ENCODE assay signal across 11 cellular contexts in the genomic region with DNA sequence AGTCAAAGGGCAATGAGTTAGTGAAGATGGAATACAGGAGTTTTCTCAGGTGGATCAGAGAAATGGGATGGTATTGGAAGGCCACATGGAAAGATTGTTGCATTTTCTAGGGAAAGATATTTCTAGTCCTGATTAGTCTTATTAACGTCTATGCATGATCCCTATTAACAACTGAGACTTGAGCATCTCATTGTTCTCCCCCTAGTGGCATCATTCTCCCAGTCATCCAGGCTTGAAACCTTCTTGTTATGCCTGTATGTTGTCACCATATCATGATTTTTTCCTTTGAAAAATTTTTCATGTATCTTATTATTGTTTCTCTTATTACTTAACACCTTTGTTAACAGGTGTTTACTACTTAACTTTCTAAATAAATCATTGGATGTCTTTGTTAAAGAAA. TPM values are rescaled to one million over a fixed set of nuclear protein-coding genes. Genes with fewer than 3 reads are reported as not detected.
DNase-seq lines count a peak whose midpoint lies in the region; ATAC-seq, FAIRE-seq and TF ChIP-seq lines count a peak whose summit lies in the region.
"Had no signal": no experiment of that assay in that cellular context is flagged by ENCODE, and none has a peak within 500 bp of the region (broad histone marks: within the 10 kb centered on the region; RNA-seq: fewer than 3 reads in every experiment).

No MANE protein-coding gene starts in this region.

- H3K36me3 Mint-ChIP-seq in naive thymus-derived CD4-positive, alpha-beta T cell: peaks cover 0 to 24% (median 10%) of the 10 kb centered on the region in 5 donors

- H3K4me1 ChIP-seq in mammary epithelial cell (ENCODE audit: insufficient read depth, low read length): peaks cover 11% of the 10 kb centered on the region
- peaks cover 16 to 19% of the 10 kb centered on the region in 2 donors for H3K4me1 ChIP-seq in naive thymus-derived CD4-positive, alpha-beta T cell (ENCODE audit: control insufficient read depth in 2 of 2, insufficient read depth in 2 of 2, low read length in 2 of 2)

- dilution Hi-C loops in mammary epithelial cell (cut with HindIII; ENCODE audit: low sequenced_read_pairs): no loop called here

- POLR2A ChIA-PET in naive thymus-derived CD4-positive, alpha-beta T cell (lab: Charles Lee): no interaction called here

- no peak overlapping the region for H2AFZ ChIP-seq in mammary epithelial cell (ENCODE audit: low read depth, low read length)

- no peak overlapping the region for H3K27ac ChIP-seq in mammary epithelial cell (ENCODE audit: insufficient read depth, low read depth, low read length)
- H3K27ac ChIP-seq in naive thymus-derived CD4-positive, alpha-beta T cell (ENCODE audit: low read depth, low read length): no peak overlapping the region
- H3K27ac ChIP-seq: 22Rv1 had no signal

- H3K4me3 Mint-ChIP-seq in naive thymus-derived CD4-positive, alpha-beta T cell: peak overlapping the region in 1 of 10 donors; percentile 16

- CTCF ChIA-PET in mammary epithelial cell (lab: Charles Lee; ENCODE audit: low non-redundant PET): no interaction called here
- CTCF ChIA-PET in naive thymus-derived CD4-positive, alpha-beta T cell (lab: Charles Lee): no interaction called here

- H3K27me3 Mint-ChIP-seq in naive thymus-derived CD4-positive, alpha-beta T cell: no peaks in the 10 kb centered on the region

- H3K4me2 ChIP-seq in mammary epithelial cell (ENCODE audit: insufficient read depth, low read depth, low read length): no peak overlapping the region

- intact Hi-C loops in mammary epithelial cell (cut with micrococcal nuclease): no loop called here
- intact Hi-C loops in naive thymus-derived CD4-positive, alpha-beta T cell (cut with micrococcal nuclease): loop anchor here in 1 of 2 donors (1.0 to 2.0 kb wide), 2 partner anchors 34 to 48 kb away; a partner anchor contains a TSS

- peak; percentile 44 to 45 for TF ChIP-seq CTCF in mammary epithelial cell (conservative IDR thresholded peaks at IDR 0.05 in 1 of 2, IDR thresholded peaks at IDR 0.05 in 1 of 2; ENCODE audit: extremely low read depth in 1 of 2, insufficient read depth in 1 of 2, low read depth in 1 of 2, low read length in 2 of 2)

- no peak for FAIRE-seq in frontal cortex (lab: Jason Lieb, UNC)

- H3K4me1 Mint-ChIP-seq in naive thymus-derived CD4-positive, alpha-beta T cell: peaks cover 32 to 72% (median 66%) of the 10 kb centered on the region in 7 donors

- H3K9ac ChIP-seq in mammary epithelial cell (ENCODE audit: insufficient read depth, low read length): no peak overlapping the region

- H3K27ac Mint-ChIP-seq in naive thymus-derived CD4-positive, alpha-beta T cell: peak overlapping the region in 3 of 9 donors; percentile 7 to 21 (median 17)

- peak; percentile 31 for ATAC-seq in naive thymus-derived CD4-positive, alpha-beta T cell
- no peak for ATAC-seq in activated CD4-positive, CD25-positive, alpha-beta regulatory T cell treated with anti-CD3 and anti-CD28 coated beads, Interleukin-2, amount 50 U/mL, for 24 hours
- ATAC-seq: left ventricle myocardium superior had no signal

- 95% methylated on average over 1 of the region's 1 CpG for WGBS in mammary epithelial cell (ENCODE audit: low coverage, missing lambda C conversion rate)

- no peaks in the 10 kb centered on the region for H3K9me3 ChIP-seq in mammary epithelial cell (replicated peaks; ENCODE audit: insufficient read depth, low read length)
- H3K9me3 ChIP-seq in naive thymus-derived CD4-positive, alpha-beta T cell (ENCODE audit: control insufficient read depth in 2 of 3, low read length in 3 of 3): no peaks in the 10 kb centered on the region

- no TSS peak for BruUV-seq in mammary epithelial cell (replicated peaks; lab: Mats Ljungman, UMichigan)

- H3K36me3 ChIP-seq in mammary epithelial cell (ENCODE audit: insufficient read depth, low read length): peaks cover 3% of the 10 kb centered on the region
- H3K36me3 ChIP-seq in naive thymus-derived CD4-positive, alpha-beta T cell (ENCODE audit: control insufficient read depth in 2 of 3, insufficient read depth in 3 of 3, low read length in 3 of 3): no peaks in the 10 kb centered on the region

- peaks cover 0 to 4% (median 0%) of the 10 kb centered on the region in 11 donors for H3K9me3 Mint-ChIP-seq in naive thymus-derived CD4-positive, alpha-beta T cell

- peaks cover 77% of the 10 kb centered on the region for H3K79me2 ChIP-seq in mammary epithelial cell (ENCODE audit: insufficient read depth, low read length)

- in situ Hi-C loops in mammary epithelial cell (cut with MboI; ENCODE audit: low sequenced_read_pairs in 2 of 2): no loop called here

- H4K20me1 ChIP-seq in mammary epithelial cell (ENCODE audit: insufficient read depth, low read length): no peaks in the 10 kb centered on the region

- H3K4me3 ChIP-seq in mammary epithelial cell (replicated peaks in 1 of 3; ENCODE audit: insufficient read depth in 1 of 3, low read depth in 2 of 3, low read length in 3 of 3): no peak overlapping the region
- H3K4me3 ChIP-seq in naive thymus-derived CD4-positive, alpha-beta T cell (ENCODE audit: low read length): no peak overlapping the region

- DNase-seq in DMS 273 (lab: John Stamatoyannopoulos, UW; ENCODE audit: unreplicated experiment): peak; percentile 61
- DNase-seq in DMS 273 treated with DMSO at 0.1 percent for 48 hours (lab: John Stamatoyannopoulos, UW): no peak
- DNase-seq in Kasumi-1 (lab: John Stamatoyannopoulos, UW): peak; percentile 47 to 79
- DNase-seq in mammary epithelial cell: no peak
- DNase-seq in naive thymus-derived CD4-positive, alpha-beta T cell: peak in 2 of 9 donors; percentile 18 to 37
- DNase-seq in GF-D8 (lab: John Stamatoyannopoulos, UW): no peak
- no peak for DNase-seq in frontal cortex (ENCODE audit: low spot score in 2 of 2)
- DNase-seq: amygdala, left ventricle myocardium superior had no signal

- no peaks in the 10 kb centered on the region for H3K27me3 ChIP-seq in mammary epithelial cell (ENCODE audit: insufficient read depth, low read length)
- no peaks in the 10 kb centered on the region for H3K27me3 ChIP-seq in naive thymus-derived CD4-positive, alpha-beta T cell (ENCODE audit: control insufficient read depth in 2 of 2, insufficient read depth in 2 of 2, low read length in 2 of 2)

RNA-seq across cellular contexts. Expression of a gene that starts 34.4 kb away (rescaled TPM):
- 10 to 100 TPM; 35.2 to 56.5 TPM for total RNA-seq in mammary epithelial cell
- polyA plus RNA-seq in mammary epithelial cell: 23.4 TPM
- polyA minus RNA-seq in mammary epithelial cell: 49.3 TPM
- total RNA-seq in naive thymus-derived CD4-positive, alpha-beta T cell: 100 to 1,000 TPM in 3 of 5 experiments, 10 to 100 TPM in 2; 73.5 to 179 (median 142) TPM
- 100 to 1,000 TPM; 136 to 159 TPM for polyA plus RNA-seq in naive thymus-derived CD4-positive, alpha-beta T cell
- total RNA-seq in frontal cortex: 238 TPM

Comparison
In these comparisons a context has a peak if more than half of its experiments do, and no peak if none do; other contexts are left out.
1. DNase-seq: peak in DMS 273 (single experiment) and Kasumi-1 (2 of 2); none in DMS 273 treated with DMSO at 0.1 percent for 48 hours (single experiment), mammary epithelial cell (single experiment), GF-D8 (single experiment) and frontal cortex (0 of 2).